In the genomic region with DNA sequence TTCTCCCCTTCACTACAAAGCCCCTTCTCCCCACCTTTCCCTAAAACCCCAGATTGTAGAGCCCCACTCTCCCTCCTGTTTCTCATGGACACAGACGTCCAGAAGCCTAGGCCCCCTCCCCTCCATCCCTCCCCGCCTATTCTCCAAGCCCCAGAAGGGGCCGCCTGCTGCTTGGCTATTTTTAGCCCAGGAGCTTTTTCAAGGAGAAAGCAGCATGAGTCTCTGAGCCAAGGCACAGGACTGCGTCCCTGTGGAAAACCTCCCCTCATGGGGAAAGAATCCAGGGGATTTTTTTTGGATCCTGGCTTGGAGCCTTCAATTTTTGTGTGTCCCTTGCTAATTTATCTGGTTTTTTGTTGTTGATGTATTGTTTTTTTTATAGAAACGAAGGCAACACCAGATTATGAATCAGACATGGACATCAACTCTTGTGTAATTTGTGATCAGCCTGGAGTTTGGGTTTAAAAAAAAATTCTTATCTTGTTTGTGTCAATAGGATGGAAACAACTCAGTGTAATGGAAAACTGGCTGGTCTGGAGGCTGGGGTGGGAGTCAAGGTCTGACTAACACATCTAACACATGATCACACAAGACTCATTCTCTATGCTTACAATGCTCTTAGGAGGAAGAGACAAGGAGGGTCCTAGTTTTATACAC, we compare ENCODE assay signal across 10 cellular contexts. TPM values are rescaled to one million over a fixed set of nuclear protein-coding genes. Genes with fewer than 3 reads are reported as not detected.
DNase-seq lines count a peak whose midpoint lies in the region; ATAC-seq and TF ChIP-seq lines count a peak whose summit lies in the region.
"Had no signal": no experiment of that assay in that cellular context is flagged by ENCODE, and none has a peak within 500 bp of the region (broad histone marks: within the 10 kb centered on the region; RNA-seq: fewer than 3 reads in every experiment).

No MANE protein-coding gene starts in this region.

- TF ChIP-seq POLR2A in breast epithelium (IDR thresholded peaks at IDR 0.05), result no peak

- CTCF ChIA-PET in mammary epithelial cell (lab: Charles Lee; ENCODE audit: low non-redundant PET) (no interaction called here), A673 (lab: Charles Lee) (no interaction called here)

- BruUV-seq in mammary epithelial cell (replicated peaks; lab: Mats Ljungman, UMichigan) (no TSS peak), A673 (replicated peaks; lab: Mats Ljungman, UMichigan) (no TSS peak)

- in situ Hi-C loops in mammary epithelial cell (cut with MboI; ENCODE audit: low sequenced_read_pairs in 2 of 2), result no loop called here

- no peak overlapping the region for H3K9ac ChIP-seq in mammary epithelial cell (ENCODE audit: insufficient read depth, low read length)

- 12% methylated on average over 4 of the region's 5 CpGs for WGBS in mammary epithelial cell (ENCODE audit: low coverage, missing lambda C conversion rate)

- H3K4me1 Mint-ChIP-seq in nephron progenitor cell, result peaks cover 34% of the 10 kb centered on the region

- H3K9me3 ChIP-seq in breast epithelium, result peaks cover 0 to 12% of the 10 kb centered on the region in 2 donors
- peaks cover 6% of the 10 kb centered on the region for H3K9me3 ChIP-seq in mammary epithelial cell (replicated peaks; ENCODE audit: insufficient read depth, low read length)
- peaks cover 8% of the 10 kb centered on the region for H3K9me3 ChIP-seq in A673 (ENCODE audit: low read depth, low read length, poor library complexity, severe bottlenecking)

- POLR2A ChIA-PET in A673 (lab: Charles Lee; ENCODE audit: low non-redundant PET), result no interaction called here

- H3K9me3 Mint-ChIP-seq in nephron progenitor cell, result peaks cover 20% of the 10 kb centered on the region

- peak overlapping the region; percentile 73 for H3K27ac Mint-ChIP-seq in nephron progenitor cell
- H3K27ac Mint-ChIP-seq: effector memory CD8-positive, alpha-beta T cell had no signal

- H3K4me1 ChIP-seq in breast epithelium, result no peaks in the 10 kb centered on the region
- no peaks in the 10 kb centered on the region for H3K4me1 ChIP-seq in mammary epithelial cell (ENCODE audit: insufficient read depth, low read length)
- H3K4me1 ChIP-seq in A673 (ENCODE audit: insufficient read depth, low read length, poor library complexity, severe bottlenecking), result no peaks in the 10 kb centered on the region

- H4K20me1 ChIP-seq in mammary epithelial cell (ENCODE audit: insufficient read depth, low read length), result no peaks in the 10 kb centered on the region

- DNase-seq in breast epithelium (ENCODE audit: low spot score in 2 of 2) (no peak), mammary epithelial cell (no peak), fibroblast of the aortic adventitia (ENCODE audit: low read depth) (peak; percentile 94), nephron progenitor cell (peak; percentile 34), OCI-M2 (lab: John Stamatoyannopoulos, UW; ENCODE audit: unreplicated experiment) (no peak), A673 (ENCODE audit: low spot score) (no peak)
- DNase-seq: effector memory CD8-positive, alpha-beta T cell had no signal

- no peak overlapping the region for H2AFZ ChIP-seq in mammary epithelial cell (ENCODE audit: low read depth, low read length)

- no peak for TF ChIP-seq CTCF in breast epithelium (IDR thresholded peaks at IDR 0.05)
- TF ChIP-seq CTCF in mammary epithelial cell (conservative IDR thresholded peaks at IDR 0.05 in 1 of 2, IDR thresholded peaks at IDR 0.05 in 1 of 2; ENCODE audit: extremely low read depth in 1 of 2, insufficient read depth in 1 of 2, low read depth in 1 of 2, low read length in 2 of 2), result no peak
- TF ChIP-seq CTCF in fibroblast of the aortic adventitia (IDR thresholded peaks at IDR 0.05; ENCODE audit: insufficient read depth, low read length), result no peak
- no peak for TF ChIP-seq CTCF in nephron progenitor cell (IDR thresholded peaks at IDR 0.05)
- no peak for TF ChIP-seq CTCF in A673 (conservative IDR thresholded peaks at IDR 0.05; ENCODE audit: low read depth, low read length)

- H3K27ac ChIP-seq in breast epithelium, result peak overlapping the region; percentile 75 to 84
- no peak overlapping the region for H3K27ac ChIP-seq in mammary epithelial cell (ENCODE audit: insufficient read depth, low read depth, low read length)
- no peak overlapping the region for H3K27ac ChIP-seq in A673 (ENCODE audit: low read depth, low read length, poor library complexity, severe bottlenecking)

- peak overlapping the region; percentile 32 for H3K4me3 Mint-ChIP-seq in nephron progenitor cell
- H3K4me3 Mint-ChIP-seq: effector memory CD8-positive, alpha-beta T cell had no signal

- dilution Hi-C loops in mammary epithelial cell (cut with HindIII; ENCODE audit: low sequenced_read_pairs), result no loop called here

- no peaks in the 10 kb centered on the region for H3K79me2 ChIP-seq in mammary epithelial cell (ENCODE audit: insufficient read depth, low read length)

- no peak overlapping the region for H3K4me2 ChIP-seq in mammary epithelial cell (ENCODE audit: insufficient read depth, low read depth, low read length)

- H3K36me3 ChIP-seq in breast epithelium, result no peaks in the 10 kb centered on the region
- H3K36me3 ChIP-seq in mammary epithelial cell (ENCODE audit: insufficient read depth, low read length), result no peaks in the 10 kb centered on the region
- H3K36me3 ChIP-seq in A673 (ENCODE audit: insufficient read depth, low read length, poor library complexity, severe bottlenecking), result no peaks in the 10 kb centered on the region

- H3K27me3 ChIP-seq in breast epithelium, result no peaks in the 10 kb centered on the region
- H3K27me3 ChIP-seq in mammary epithelial cell (ENCODE audit: insufficient read depth, low read length), result no peaks in the 10 kb centered on the region
- no peaks in the 10 kb centered on the region for H3K27me3 ChIP-seq in A673 (replicated peaks; ENCODE audit: insufficient read depth, low read depth, low read length, poor library complexity)

- H3K27me3 Mint-ChIP-seq in nephron progenitor cell (ENCODE audit: low read depth, poor library complexity), result peaks cover 16% of the 10 kb centered on the region

- H3K4me3 ChIP-seq in breast epithelium (no peak overlapping the region), mammary epithelial cell (replicated peaks in 1 of 3; ENCODE audit: insufficient read depth in 1 of 3, low read depth in 2 of 3, low read length in 3 of 3) (no peak overlapping the region), fibroblast of the aortic adventitia (ENCODE audit: low read depth, low read length) (no peak overlapping the region), A673 (ENCODE audit: low read depth, low read length, poor library complexity, severe bottlenecking) (no peak overlapping the region)
- H3K4me3 ChIP-seq: skin epidermis had no signal

- no peak for ATAC-seq in GM18511 (IDR thresholded peaks at IDR 0.05; ENCODE audit: unreplicated experiment)
- no peak for ATAC-seq in GM21390 (IDR thresholded peaks at IDR 0.05; ENCODE audit: unreplicated experiment)
- ATAC-seq: effector memory CD8-positive, alpha-beta T cell had no signal

- intact Hi-C loops in breast epithelium (cut with DNase I; ENCODE audit: low total_unique reads), result loop anchor here (10.0 kb wide), 1 partner anchor 146 kb away; the partner anchor contains the start of gene ALKBH3
- intact Hi-C loops in mammary epithelial cell (cut with micrococcal nuclease), result no loop called here
- intact Hi-C loops in A673 (cut with micrococcal nuclease; ENCODE audit: unreplicated experiment), result no loop called here

- no peaks in the 10 kb centered on the region for H3K36me3 Mint-ChIP-seq in nephron progenitor cell (ENCODE audit: low read depth)

RNA-seq across cellular contexts. Expression of gene ACCSL, which starts 17.4 kb away (rescaled TPM):
- total RNA-seq in breast epithelium (not detected), mammary epithelial cell (not detected), fibroblast of the aortic adventitia (ENCODE audit: low replicate concordance) (not detected in 2 replicates), A673 (2021) (not detected in 2 replicates)
- not detected for polyA plus RNA-seq in mammary epithelial cell
- polyA minus RNA-seq in mammary epithelial cell, result not detected

RNA-seq across cellular contexts. Expression of gene ACCS, which starts 35.7 kb away (rescaled TPM):
- total RNA-seq in breast epithelium, result 10 to 100 TPM; 21.0 to 35.0 (median 23.0) TPM
- total RNA-seq in mammary epithelial cell, result 10 to 100 TPM in 1 of 2 donors, 1 to 10 TPM in 1; 6.8 to 13.0 TPM
- polyA plus RNA-seq in mammary epithelial cell, result 5.0 TPM
- polyA minus RNA-seq in mammary epithelial cell, result 6.8 TPM
- total RNA-seq in fibroblast of the aortic adventitia (ENCODE audit: low replicate concordance), result 10.8 and 39.4 TPM in 2 replicates
- 28.4 and 35.3 TPM in 2 replicates for total RNA-seq in A673 (2021)

Comparison
In these comparisons a context has a peak if more than half of its experiments do, and no peak if none do; other contexts are left out.
1. H3K27ac ChIP-seq: peak in breast epithelium (2 of 2); none in mammary epithelial cell (single experiment) and A673 (single experiment).
2. DNase-seq: peak in fibroblast of the aortic adventitia (single experiment) and nephron progenitor cell (single experiment); none in breast epithelium (0 of 2), mammary epithelial cell (single experiment), OCI-M2 (single experiment) and A673 (single experiment).